ENCODE assay signal across 17 cellular contexts in the genomic region with DNA sequence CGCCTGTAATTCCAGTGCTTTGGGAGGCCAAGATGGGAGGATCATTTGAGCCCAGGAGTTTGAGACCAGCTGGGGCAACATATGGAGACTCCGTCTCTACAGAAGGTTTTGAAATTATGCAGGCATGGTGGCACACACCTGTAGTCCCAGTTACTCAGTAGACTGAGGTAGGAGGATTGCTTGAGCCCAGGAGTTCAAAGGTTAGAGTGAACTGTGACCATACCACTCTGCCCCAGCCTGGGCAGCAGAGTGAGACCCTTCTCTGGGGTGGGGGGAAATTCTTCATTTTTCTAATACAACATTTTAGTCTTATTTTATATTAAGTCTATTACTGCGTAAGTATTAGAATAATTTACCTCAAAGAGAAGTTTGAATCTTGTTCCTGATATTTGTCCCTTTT. TPM values are rescaled to one million over a fixed set of nuclear protein-coding genes. Genes with fewer than 3 reads are reported as not detected.
A peak's percentile ranks its signal among the peaks of the same experiment; 100 is the strongest.
DNase-seq lines count a peak whose midpoint lies in the region; ATAC-seq and TF ChIP-seq lines count a peak whose summit lies in the region.
"Had no signal": no experiment of that assay in that cellular context is flagged by ENCODE, and none has a peak within 500 bp of the region (broad histone marks: within the 10 kb centered on the region; RNA-seq: fewer than 3 reads in every experiment).

No MANE protein-coding gene starts in this region.

- POLR2A ChIA-PET in HEK293T (lab: Yijun Ruan, JAX) = no interaction called here

- no peaks in the 10 kb centered on the region for H3K27me3 Mint-ChIP-seq in T-helper 1 cell treated with Interleukin-12 subunit alpha and Interleukin-12 subunit beta and Interleukin-4 antibody, amounts not matched to agents 30 μg/mL and 1 μg/mL, for 36 hours (ENCODE audit: low read depth)
- no peaks in the 10 kb centered on the region for H3K27me3 Mint-ChIP-seq in activated naive CD4-positive, alpha-beta T cell treated with anti-CD3 and anti-CD28 coated beads for 36 hours (ENCODE audit: low read depth)
- H3K27me3 Mint-ChIP-seq in activated naive CD4-positive, alpha-beta T cell treated with anti-CD3 and anti-CD28 coated beads, Interleukin-2, amount 10 ng/mL, durations not matched to agents 7 days and 5 days = no peaks in the 10 kb centered on the region
- no peaks in the 10 kb centered on the region for H3K27me3 Mint-ChIP-seq in activated T-helper 1 cell treated with anti-CD3 and anti-CD28 coated beads, Interleukin-12 subunit alpha, Interleukin-12 subunit beta, Interleukin-2, Interleukin-4 antibody, amounts not matched to agents 30 ng/mL and 10 ng/mL and 1 ng/mL, durations not matched to agents 14 hours and 24 hours and 36 hours (ENCODE audit: insufficient read depth)
- no peaks in the 10 kb centered on the region for H3K27me3 Mint-ChIP-seq in memory B cell

- H3K4me3 Mint-ChIP-seq in T-helper 1 cell treated with Interleukin-12 subunit alpha and Interleukin-12 subunit beta and Interleukin-4 antibody, amounts not matched to agents 30 μg/mL and 1 μg/mL, for 36 hours = no peak overlapping the region
- peak overlapping the region; percentile 11 for H3K4me3 Mint-ChIP-seq in activated naive CD4-positive, alpha-beta T cell treated with anti-CD3 and anti-CD28 coated beads for 36 hours
- H3K4me3 Mint-ChIP-seq in activated naive CD4-positive, alpha-beta T cell treated with anti-CD3 and anti-CD28 coated beads, Interleukin-2, amount 10 ng/mL, durations not matched to agents 7 days and 5 days = no peak overlapping the region
- H3K4me3 Mint-ChIP-seq in activated T-helper 1 cell treated with anti-CD3 and anti-CD28 coated beads, Interleukin-12 subunit alpha, Interleukin-12 subunit beta, Interleukin-2, Interleukin-4 antibody, amounts not matched to agents 30 ng/mL and 10 ng/mL and 1 ng/mL, durations not matched to agents 14 hours and 24 hours and 36 hours = no peak overlapping the region
- H3K4me3 Mint-ChIP-seq in memory B cell = no peak overlapping the region
- H3K4me3 Mint-ChIP-seq: HFFc6 had no signal

- peaks cover 78% of the 10 kb centered on the region for H3K36me3 Mint-ChIP-seq in T-helper 1 cell treated with Interleukin-12 subunit alpha and Interleukin-12 subunit beta and Interleukin-4 antibody, amounts not matched to agents 30 μg/mL and 1 μg/mL, for 36 hours (ENCODE audit: low read depth)
- peaks cover 65% of the 10 kb centered on the region for H3K36me3 Mint-ChIP-seq in activated naive CD4-positive, alpha-beta T cell treated with anti-CD3 and anti-CD28 coated beads for 36 hours (ENCODE audit: low read depth)
- H3K36me3 Mint-ChIP-seq in activated naive CD4-positive, alpha-beta T cell treated with anti-CD3 and anti-CD28 coated beads, Interleukin-2, amount 10 ng/mL, durations not matched to agents 7 days and 5 days = peaks cover 80% of the 10 kb centered on the region
- peaks cover 60% of the 10 kb centered on the region for H3K36me3 Mint-ChIP-seq in activated T-helper 1 cell treated with anti-CD3 and anti-CD28 coated beads, Interleukin-12 subunit alpha, Interleukin-12 subunit beta, Interleukin-2, Interleukin-4 antibody, amounts not matched to agents 30 ng/mL and 10 ng/mL and 1 ng/mL, durations not matched to agents 14 hours and 24 hours and 36 hours (ENCODE audit: low read depth)
- H3K36me3 Mint-ChIP-seq in memory B cell = peaks cover 40% of the 10 kb centered on the region

- peak overlapping the region; percentile 42 for H3K27ac Mint-ChIP-seq in T-helper 1 cell treated with Interleukin-12 subunit alpha and Interleukin-12 subunit beta and Interleukin-4 antibody, amounts not matched to agents 30 μg/mL and 1 μg/mL, for 36 hours
- peak overlapping the region; percentile 69 for H3K27ac Mint-ChIP-seq in activated naive CD4-positive, alpha-beta T cell treated with anti-CD3 and anti-CD28 coated beads for 36 hours
- H3K27ac Mint-ChIP-seq in activated naive CD4-positive, alpha-beta T cell treated with anti-CD3 and anti-CD28 coated beads, Interleukin-2, amount 10 ng/mL, durations not matched to agents 7 days and 5 days = no peak overlapping the region
- peak overlapping the region; percentile 67 for H3K27ac Mint-ChIP-seq in activated T-helper 1 cell treated with anti-CD3 and anti-CD28 coated beads, Interleukin-12 subunit alpha, Interleukin-12 subunit beta, Interleukin-2, Interleukin-4 antibody, amounts not matched to agents 30 ng/mL and 10 ng/mL and 1 ng/mL, durations not matched to agents 14 hours and 24 hours and 36 hours
- H3K27ac Mint-ChIP-seq in memory B cell = peak overlapping the region; percentile 50
- H3K27ac Mint-ChIP-seq: HFFc6 had no signal

- H3K9me3 Mint-ChIP-seq in T-helper 1 cell treated with Interleukin-12 subunit alpha and Interleukin-12 subunit beta and Interleukin-4 antibody, amounts not matched to agents 30 μg/mL and 1 μg/mL, for 36 hours = no peaks in the 10 kb centered on the region
- peaks cover 1% of the 10 kb centered on the region for H3K9me3 Mint-ChIP-seq in activated naive CD4-positive, alpha-beta T cell treated with anti-CD3 and anti-CD28 coated beads for 36 hours
- H3K9me3 Mint-ChIP-seq in activated naive CD4-positive, alpha-beta T cell treated with anti-CD3 and anti-CD28 coated beads, Interleukin-2, amount 10 ng/mL, durations not matched to agents 7 days and 5 days = peaks cover 2% of the 10 kb centered on the region
- H3K9me3 Mint-ChIP-seq in activated T-helper 1 cell treated with anti-CD3 and anti-CD28 coated beads, Interleukin-12 subunit alpha, Interleukin-12 subunit beta, Interleukin-2, Interleukin-4 antibody, amounts not matched to agents 30 ng/mL and 10 ng/mL and 1 ng/mL, durations not matched to agents 14 hours and 24 hours and 36 hours = no peaks in the 10 kb centered on the region
- no peaks in the 10 kb centered on the region for H3K9me3 Mint-ChIP-seq in memory B cell
- H3K9me3 Mint-ChIP-seq: HFFc6 had no signal

- intact Hi-C loops in activated naive CD4-positive, alpha-beta T cell treated with anti-CD3 and anti-CD28 coated beads for 36 hours (cut with micrococcal nuclease) = loop anchor here (1.0 to 5.0 kb wide), 5 partner anchors 15 to 348 kb away; no protein-coding TSS in a partner anchor
- intact Hi-C loops in activated T-helper 1 cell treated with anti-CD3 and anti-CD28 coated beads, Interleukin-12 subunit alpha, Interleukin-12 subunit beta, Interleukin-2, Interleukin-4 antibody, amounts not matched to agents 30 ng/mL and 10 ng/mL and 1 ng/mL, durations not matched to agents 14 hours and 24 hours and 36 hours (cut with micrococcal nuclease) = loop anchor here (1.0 to 2.0 kb wide), 2 partner anchors 13 to 61 kb away; no protein-coding TSS in a partner anchor

- H3K4me1 Mint-ChIP-seq in T-helper 1 cell treated with Interleukin-12 subunit alpha and Interleukin-12 subunit beta and Interleukin-4 antibody, amounts not matched to agents 30 μg/mL and 1 μg/mL, for 36 hours (ENCODE audit: low read depth) = peaks cover 52% of the 10 kb centered on the region
- H3K4me1 Mint-ChIP-seq in activated naive CD4-positive, alpha-beta T cell treated with anti-CD3 and anti-CD28 coated beads for 36 hours (ENCODE audit: low read depth) = peaks cover 63% of the 10 kb centered on the region
- H3K4me1 Mint-ChIP-seq in activated naive CD4-positive, alpha-beta T cell treated with anti-CD3 and anti-CD28 coated beads, Interleukin-2, amount 10 ng/mL, durations not matched to agents 7 days and 5 days = peaks cover 61% of the 10 kb centered on the region
- peaks cover 67% of the 10 kb centered on the region for H3K4me1 Mint-ChIP-seq in activated T-helper 1 cell treated with anti-CD3 and anti-CD28 coated beads, Interleukin-12 subunit alpha, Interleukin-12 subunit beta, Interleukin-2, Interleukin-4 antibody, amounts not matched to agents 30 ng/mL and 10 ng/mL and 1 ng/mL, durations not matched to agents 14 hours and 24 hours and 36 hours (ENCODE audit: low read depth)
- H3K4me1 Mint-ChIP-seq in memory B cell = peaks cover 15% of the 10 kb centered on the region

- CTCF ChIA-PET in activated naive CD4-positive, alpha-beta T cell treated with anti-CD3 and anti-CD28 coated beads for 36 hours (lab: Charles Lee) = no interaction called here
- CTCF ChIA-PET in activated naive CD4-positive, alpha-beta T cell treated with anti-CD3 and anti-CD28 coated beads, Interleukin-2, amount 10 ng/mL, durations not matched to agents 7 days and 5 days (lab: Charles Lee) = no interaction called here
- CTCF ChIA-PET in HEK293T (lab: Yijun Ruan, JAX) = no interaction called here

- DNase-seq in T-helper 1 cell (no peak), memory B cell (ENCODE audit: low spot score in 2 of 2) (no peak), HEK293T (ENCODE audit: extremely low spot score) (no peak)
- no peak for DNase-seq in activated naive CD4-positive, alpha-beta T cell treated with anti-CD3 and anti-CD28 coated beads for 36 hours
- no peak for DNase-seq in activated naive CD4-positive, alpha-beta T cell treated with anti-CD3 and anti-CD28 coated beads, Interleukin-2, amount 10 ng/mL, durations not matched to agents 7 days and 5 days
- DNase-seq in activated T-helper 1 cell treated with anti-CD3 and anti-CD28 coated beads, Interleukin-12 subunit alpha, Interleukin-12 subunit beta, Interleukin-2, Interleukin-4 antibody, amounts not matched to agents 30 ng/mL and 10 ng/mL and 1 ng/mL, durations not matched to agents 14 hours and 24 hours and 36 hours (ENCODE audit: low spot score) = no peak
- DNase-seq: AML-193, DMS79, HFFc6, MV-4-11, NCI-H187, NCI-H2227 treated with DMSO at 0.1 percent for 48 hours, NCI-H510A treated with DMSO at 0.1 percent for 48 hours, RPMI8226 had no signal

- ATAC-seq in memory B cell (ENCODE audit: low read depth) (no peak), GM21717 (IDR thresholded peaks at IDR 0.05; ENCODE audit: unreplicated experiment) (no peak)
- ATAC-seq: PC-3 had no signal

TF ChIP-seq in HEK293T, 16 proteins besides CTCF, POLR2A, EP300 and RAD21 (continues in another document):
- TF ChIP-seq CTBP1 (IDR thresholded peaks at IDR 0.05; ENCODE audit: borderline replicate concordance) (no peak), HDGF (IDR thresholded peaks at IDR 0.05; ENCODE audit: borderline replicate concordance) (no peak), ELF4 (IDR thresholded peaks at IDR 0.05) (no peak), LEF1 (IDR thresholded peaks at IDR 0.05; ENCODE audit: borderline replicate concordance) (no peak), BHLHE40 (IDR thresholded peaks at IDR 0.05; ENCODE audit: borderline replicate concordance) (no peak), SUZ12 (IDR thresholded peaks at IDR 0.05) (no peak)

RNA-seq across cellular contexts. Expression of a gene that starts 20.1 kb away (rescaled TPM):
- 1 to 10 TPM; 5.5 to 5.9 TPM for total RNA-seq in activated naive CD4-positive, alpha-beta T cell treated with anti-CD3 and anti-CD28 coated beads for 36 hours
- total RNA-seq in activated T-helper 1 cell treated with anti-CD3 and anti-CD28 coated beads, Interleukin-12 subunit alpha, Interleukin-12 subunit beta, Interleukin-2, Interleukin-4 antibody, amounts not matched to agents 30 ng/mL and 10 ng/mL and 1 ng/mL, durations not matched to agents 14 hours and 24 hours and 36 hours = 11.6 and 12.0 TPM in 2 replicates
